In genomic region chr3:15051531-15051930, GRCh38 we compare ENCODE assay signal across 8 cellular contexts. TPM values are rescaled to one million over a fixed set of nuclear protein-coding genes. Genes with fewer than 3 reads are reported as not detected.
DNase-seq lines count a peak whose midpoint lies in the region; ATAC-seq and TF ChIP-seq lines count a peak whose summit lies in the region.

No MANE protein-coding gene starts in this region.

- H3K4me2 ChIP-seq in HCT116 (ENCODE audit: low read length) = no peak overlapping the region

- H3K9me3 Mint-ChIP-seq in activated CD8-positive, alpha-beta T cell treated with anti-CD3 and anti-CD28 coated beads for 36 hours = peaks cover 1% of the 10 kb centered on the region
- no peaks in the 10 kb centered on the region for H3K9me3 Mint-ChIP-seq in osteocyte (ENCODE audit: unreplicated experiment)

- no peak overlapping the region for H3K4me3 Mint-ChIP-seq in activated CD8-positive, alpha-beta T cell treated with anti-CD3 and anti-CD28 coated beads for 36 hours
- H3K4me3 Mint-ChIP-seq in osteocyte (ENCODE audit: unreplicated experiment) = no peak overlapping the region

- intact Hi-C loops in HCT116 (cut with micrococcal nuclease) (no loop called here), esophagus squamous epithelium (cut with DNase I) (no loop called here)
- intact Hi-C loops in activated CD8-positive, alpha-beta T cell treated with anti-CD3 and anti-CD28 coated beads for 36 hours (cut with micrococcal nuclease) = no loop called here

- POLR2A ChIA-PET in HCT116 (lab: Charles Lee) = no interaction called here
- POLR2A ChIA-PET in activated CD8-positive, alpha-beta T cell treated with anti-CD3 and anti-CD28 coated beads for 36 hours (lab: Charles Lee) = interaction anchor here (2.5 kb wide), 1 partner anchor 13 kb away, joined by 10 read pairs; the partner anchor contains the start of gene MRPS25

- no TSS peak for BruUV-seq in HCT116 (replicated peaks; lab: Mats Ljungman, UMichigan)

- peak; percentile 99 for ATAC-seq in HCT116
- peak; percentile 78 for ATAC-seq in activated CD8-positive, alpha-beta T cell treated with anti-CD3 and anti-CD28 coated beads for 36 hours

- WGBS in esophagus squamous epithelium, 2 donors = no CpG with 5 or more reads among the region's 1 CpG

- H3K27me3 Mint-ChIP-seq in activated CD8-positive, alpha-beta T cell treated with anti-CD3 and anti-CD28 coated beads for 36 hours = no peaks in the 10 kb centered on the region
- no peaks in the 10 kb centered on the region for H3K27me3 Mint-ChIP-seq in osteocyte (ENCODE audit: unreplicated experiment)

- RAD21 ChIA-PET in HCT116 (lab: Charles Lee; ENCODE audit: low non-redundant PET in 1 of 2, low total read pairs in 2 of 2, uncharacterized antibody in 2 of 2, unreplicated experiment in 2 of 2) = no interaction called here

- no peaks in the 10 kb centered on the region for H3K9me2 ChIP-seq in HCT116 (ENCODE audit: insufficient read depth)

- H3K27ac Mint-ChIP-seq in activated CD8-positive, alpha-beta T cell treated with anti-CD3 and anti-CD28 coated beads for 36 hours = peak overlapping the region; percentile 38
- no peak overlapping the region for H3K27ac Mint-ChIP-seq in osteocyte (ENCODE audit: unreplicated experiment)

- TF ChIP-seq POLR2A in HCT116 (IDR thresholded peaks at IDR 0.05; ENCODE audit: borderline replicate concordance, extremely low read depth, insufficient read depth, insufficient read length) (no peak), esophagus squamous epithelium (IDR thresholded peaks at IDR 0.05) (no peak)

- CTCF ChIA-PET in HCT116 (lab: Charles Lee) = interaction anchor here (0.6 to 1.7 kb wide), 9 partner anchors 9 to 613 kb away, joined by 3 to 12 read pairs (median 4); partner anchors contain the start of gene MRPS25
- CTCF ChIA-PET in activated CD8-positive, alpha-beta T cell treated with anti-CD3 and anti-CD28 coated beads for 36 hours (lab: Charles Lee) = interaction anchor here (0.8 to 2.1 kb wide), 15 partner anchors 13 to 125 kb away, joined by 3 to 14 read pairs (median 4); partner anchors contain the start of gene MRPS25

- no peaks in the 10 kb centered on the region for H3K9me3 ChIP-seq in HCT116 (ENCODE audit: control insufficient read depth in 1 of 2, insufficient read depth in 1 of 2, low read depth in 1 of 2, low read length in 2 of 2)
- H3K9me3 ChIP-seq in esophagus squamous epithelium = no peaks in the 10 kb centered on the region

- H3K27me3 ChIP-seq in GM06990 (replicated peaks; ENCODE audit: control insufficient read depth, insufficient read depth, low read length) (no peaks in the 10 kb centered on the region), HCT116 (ENCODE audit: insufficient read depth, low read length) (no peaks in the 10 kb centered on the region), esophagus squamous epithelium (no peaks in the 10 kb centered on the region)

- peaks cover 97% of the 10 kb centered on the region for H3K79me2 ChIP-seq in HCT116 (ENCODE audit: insufficient read depth, low read length)

- H3K36me3 ChIP-seq in GM06990 (ENCODE audit: control insufficient read depth, insufficient read depth, low read length) = peaks cover 26% of the 10 kb centered on the region
- peaks cover 46 to 74% of the 10 kb centered on the region in 2 experiments; a peak in 3 of 4 replicates for H3K36me3 ChIP-seq in HCT116 (ENCODE audit: control insufficient read depth in 1 of 2, insufficient read depth in 2 of 2, low read length in 2 of 2)
- H3K36me3 ChIP-seq in esophagus squamous epithelium = peaks cover 11 to 100% (median 36%) of the 10 kb centered on the region in 3 donors

- peaks cover 51% of the 10 kb centered on the region for H3K4me1 Mint-ChIP-seq in activated CD8-positive, alpha-beta T cell treated with anti-CD3 and anti-CD28 coated beads for 36 hours (ENCODE audit: low read depth)
- H3K4me1 Mint-ChIP-seq in osteocyte (ENCODE audit: unreplicated experiment) = peaks cover 2% of the 10 kb centered on the region

- H3K36me3 Mint-ChIP-seq in activated CD8-positive, alpha-beta T cell treated with anti-CD3 and anti-CD28 coated beads for 36 hours (ENCODE audit: low read depth) = peaks cover 61% of the 10 kb centered on the region
- H3K36me3 Mint-ChIP-seq in osteocyte (ENCODE audit: unreplicated experiment) = peaks cover 24% of the 10 kb centered on the region

- H3K4me3 ChIP-seq in GM06990 (replicated peaks; ENCODE audit: low read depth, low read length) (no peak overlapping the region), HCT116 (replicated peaks in 1 of 2; ENCODE audit: low read depth in 1 of 2, low read length in 2 of 2) (no peak overlapping the region), esophagus squamous epithelium (no peak overlapping the region)

- DNase-seq in 8988T = peak; percentile 81
- peak; percentile 40 for DNase-seq in GM06990 (ENCODE audit: extremely low read depth, insufficient read length)
- peak; percentile 32 for DNase-seq in HCT116 (ENCODE audit: low read depth, low spot score)
- peak; percentile 43 for DNase-seq in M059J (ENCODE audit: low read depth)
- DNase-seq in activated CD8-positive, alpha-beta T cell treated with anti-CD3 and anti-CD28 coated beads for 36 hours = peak; percentile 69
- no peak for DNase-seq in esophagus squamous epithelium (lab: John Stamatoyannopoulos, UW)
- no peak for DNase-seq in osteocyte (ENCODE audit: extremely low spot score, unreplicated experiment)
- DNase-seq in NCI-H2171 treated with DMSO at 0.1 percent for 48 hours (lab: John Stamatoyannopoulos, UW) = no peak

- TF ChIP-seq CTCF in GM06990 (IDR thresholded peaks at IDR 0.05; ENCODE audit: insufficient read depth, low read length, poor library complexity, severe bottlenecking) (peak; percentile 92), HCT116 (IDR thresholded peaks at IDR 0.05 in 2 of 3, conservative IDR thresholded peaks at IDR 0.05 in 1 of 3; ENCODE audit: borderline replicate concordance in 1 of 3, insufficient read depth in 1 of 3, low read depth in 2 of 3, low read length in 2 of 3) (peak; percentile 25 to 93 (median 73); a peak in 5 of 6 replicates), esophagus squamous epithelium (IDR thresholded peaks at IDR 0.05) (peak; percentile 25 to 63 (median 34)), osteocyte (IDR thresholded peaks at IDR 0.05) (peak; percentile 51)
- TF ChIP-seq CTCF in activated CD8-positive, alpha-beta T cell treated with anti-CD3 and anti-CD28 coated beads for 36 hours (IDR thresholded peaks at IDR 0.05) = peak; percentile 65

- no peaks in the 10 kb centered on the region for H3K4me1 ChIP-seq in HCT116 (ENCODE audit: control insufficient read depth in 1 of 2, insufficient read depth in 2 of 2, low read length in 2 of 2)
- H3K4me1 ChIP-seq in esophagus squamous epithelium = no peaks in the 10 kb centered on the region

- peak; percentile 36 for TF ChIP-seq RAD21 in HCT116 (IDR thresholded peaks at IDR 0.05; ENCODE audit: low read depth)

- no peak overlapping the region for H2AFZ ChIP-seq in HCT116 (ENCODE audit: low read depth, low read length, poor library complexity, severe bottlenecking)

- H3K9ac ChIP-seq in HCT116 (ENCODE audit: low read length) = no peak overlapping the region

- H3K27ac ChIP-seq in HCT116 (ENCODE audit: low read depth, low read length) = peak overlapping the region; percentile 7; the same call in 1 of the 2 replicates
- H3K27ac ChIP-seq in esophagus squamous epithelium = no peak overlapping the region

- H4K20me1 ChIP-seq in HCT116 (ENCODE audit: insufficient read depth) = peaks cover 15% of the 10 kb centered on the region; the same call in 1 of the 2 replicates

TF ChIP-seq in HCT116, 20 proteins besides CTCF, POLR2A, EP300 and RAD21 (continues in another document):
- TF ChIP-seq CEBPB (IDR thresholded peaks at IDR 0.05; ENCODE audit: low read depth) (no peak), POLR2AphosphoS5 (IDR thresholded peaks at IDR 0.05; ENCODE audit: low read depth, low read length) (no peak; the same call in 1 of the 2 replicates), JUND (IDR thresholded peaks at IDR 0.05) (no peak), EZH2 (IDR thresholded peaks at IDR 0.05) (no peak), SRF (IDR thresholded peaks at IDR 0.05; ENCODE audit: low read depth) (no peak)
- TF ChIP-seq, protein P1, sequence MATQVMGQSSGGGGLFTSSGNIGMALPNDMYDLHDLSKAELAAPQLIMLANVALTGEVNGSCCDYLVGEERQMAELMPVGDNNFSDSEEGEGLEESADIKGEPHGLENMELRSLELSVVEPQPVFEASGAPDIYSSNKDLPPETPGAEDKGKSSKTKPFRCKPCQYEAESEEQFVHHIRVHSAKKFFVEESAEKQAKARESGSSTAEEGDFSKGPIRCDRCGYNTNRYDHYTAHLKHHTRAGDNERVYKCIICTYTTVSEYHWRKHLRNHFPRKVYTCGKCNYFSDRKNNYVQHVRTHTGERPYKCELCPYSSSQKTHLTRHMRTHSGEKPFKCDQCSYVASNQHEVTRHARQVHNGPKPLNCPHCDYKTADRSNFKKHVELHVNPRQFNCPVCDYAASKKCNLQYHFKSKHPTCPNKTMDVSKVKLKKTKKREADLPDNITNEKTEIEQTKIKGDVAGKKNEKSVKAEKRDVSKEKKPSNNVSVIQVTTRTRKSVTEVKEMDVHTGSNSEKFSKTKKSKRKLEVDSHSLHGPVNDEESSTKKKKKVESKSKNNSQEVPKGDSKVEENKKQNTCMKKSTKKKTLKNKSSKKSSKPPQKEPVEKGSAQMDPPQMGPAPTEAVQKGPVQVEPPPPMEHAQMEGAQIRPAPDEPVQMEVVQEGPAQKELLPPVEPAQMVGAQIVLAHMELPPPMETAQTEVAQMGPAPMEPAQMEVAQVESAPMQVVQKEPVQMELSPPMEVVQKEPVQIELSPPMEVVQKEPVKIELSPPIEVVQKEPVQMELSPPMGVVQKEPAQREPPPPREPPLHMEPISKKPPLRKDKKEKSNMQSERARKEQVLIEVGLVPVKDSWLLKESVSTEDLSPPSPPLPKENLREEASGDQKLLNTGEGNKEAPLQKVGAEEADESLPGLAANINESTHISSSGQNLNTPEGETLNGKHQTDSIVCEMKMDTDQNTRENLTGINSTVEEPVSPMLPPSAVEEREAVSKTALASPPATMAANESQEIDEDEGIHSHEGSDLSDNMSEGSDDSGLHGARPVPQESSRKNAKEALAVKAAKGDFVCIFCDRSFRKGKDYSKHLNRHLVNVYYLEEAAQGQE (IDR thresholded peaks at IDR 0.05; ENCODE audit: low read depth) = no peak

RNA-seq across cellular contexts. Expression of gene MRPS25, which starts 13.6 kb away (rescaled TPM):
- total RNA-seq in HCT116 (2021; ENCODE audit: unreplicated experiment) (58.3 TPM), esophagus squamous epithelium (10 to 100 TPM; 23.9 to 39.2 (median 29.5) TPM), osteocyte (47.2 and 50.0 TPM in 2 replicates)
- polyA plus RNA-seq in HCT116 (2012) = 31.1 and 40.2 TPM in 2 replicates
- 5.6 and 12.6 TPM in 2 replicates for total RNA-seq in M059J (2014; rRNA removed; shearing (Covaris generic))
- 10 to 100 TPM; 73.9 to 78.2 TPM for total RNA-seq in activated CD8-positive, alpha-beta T cell treated with anti-CD3 and anti-CD28 coated beads for 36 hours

RNA-seq across cellular contexts. Expression of gene RBSN, which starts 47.4 kb away (rescaled TPM):
- total RNA-seq in HCT116 (2021; ENCODE audit: unreplicated experiment) (18.4 TPM), esophagus squamous epithelium (10 to 100 TPM; 16.0 to 25.0 (median 18.2) TPM), osteocyte (28.6 and 29.8 TPM in 2 replicates)
- 9.2 and 9.8 TPM in 2 replicates for polyA plus RNA-seq in HCT116 (2012)
- 11.3 and 17.4 TPM in 2 replicates for total RNA-seq in M059J (2014; rRNA removed; shearing (Covaris generic))
- total RNA-seq in activated CD8-positive, alpha-beta T cell treated with anti-CD3 and anti-CD28 coated beads for 36 hours = 10 to 100 TPM; 11.3 to 11.8 TPM

Comparison
In these comparisons a context has a peak if more than half of its experiments do, and no peak if none do; other contexts are left out.
1. DNase-seq: peak in 8988T (single experiment), GM06990 (single experiment), HCT116 (single experiment), M059J (single experiment) and activated CD8-positive, alpha-beta T cell treated with anti-CD3 and anti-CD28 coated beads for 36 hours (single experiment); none in esophagus squamous epithelium (single experiment), osteocyte (single experiment) and NCI-H2171 treated with DMSO at 0.1 percent for 48 hours (single experiment).
2. CTCF ChIP-seq: peak in every context shown above with its lines; median percentile 92 in GM06990; 73 in HCT116; 65 in activated CD8-positive, alpha-beta T cell treated with anti-CD3 and anti-CD28 coated beads for 36 hours; 51 in osteocyte; 34 in esophagus squamous epithelium.